In genomic region chr2:101310591-101311389, GRCh38 we compare ENCODE assay signal across 11 cellular contexts. TPM values are rescaled to one million over a fixed set of nuclear protein-coding genes. Genes with fewer than 3 reads are reported as not detected.
DNase-seq lines count a peak whose midpoint lies in the region; ATAC-seq and TF ChIP-seq lines count a peak whose summit lies in the region.
"Had no signal": no experiment of that assay in that cellular context is flagged by ENCODE, and none has a peak within 500 bp of the region (broad histone marks: within the 10 kb centered on the region; RNA-seq: fewer than 3 reads in every experiment).

No MANE protein-coding gene starts in this region.

- H3K9me3 Mint-ChIP-seq in activated naive CD4-positive, alpha-beta T cell treated with anti-CD3 and anti-CD28 coated beads, Interleukin-2, amount 50 U/mL, for 24 hours = no peaks in the 10 kb centered on the region
- no peaks in the 10 kb centered on the region for H3K9me3 Mint-ChIP-seq in activated naive CD4-positive, alpha-beta T cell treated with anti-CD3 and anti-CD28 coated beads, Interleukin-2, amount 50 U/mL, for 72 hours
- H3K9me3 Mint-ChIP-seq in activated T-helper 17 cell treated with anti-CD3 and anti-CD28 coated beads, Interleukin-2, amount 50 U/mL, for 72 hours = no peaks in the 10 kb centered on the region

- TF ChIP-seq EP300 in upper lobe of left lung (IDR thresholded peaks at IDR 0.05) = no peak

- H3K27me3 ChIP-seq in lower lobe of right lung (ENCODE audit: low read depth) = no peaks in the 10 kb centered on the region
- no peaks in the 10 kb centered on the region for H3K27me3 ChIP-seq in upper lobe of left lung

- H3K27ac ChIP-seq in lower lobe of right lung (peak overlapping the region; percentile 95), upper lobe of left lung (peak overlapping the region; percentile 93 to 96 (median 94))
- H3K27ac ChIP-seq: RWPE1 had no signal

- TF ChIP-seq CTCF in lower lobe of right lung (IDR thresholded peaks at IDR 0.05) = no peak
- no peak for TF ChIP-seq CTCF in upper lobe of left lung (IDR thresholded peaks at IDR 0.05)

- peaks cover 6% of the 10 kb centered on the region for H3K36me3 Mint-ChIP-seq in activated naive CD4-positive, alpha-beta T cell treated with anti-CD3 and anti-CD28 coated beads, Interleukin-2, amount 50 U/mL, for 24 hours
- peaks cover 10 to 20% of the 10 kb centered on the region in 2 donors for H3K36me3 Mint-ChIP-seq in activated naive CD4-positive, alpha-beta T cell treated with anti-CD3 and anti-CD28 coated beads, Interleukin-2, amount 50 U/mL, for 72 hours
- peaks cover 21% of the 10 kb centered on the region for H3K36me3 Mint-ChIP-seq in activated T-helper 17 cell treated with anti-CD3 and anti-CD28 coated beads, Interleukin-2, amount 50 U/mL, for 72 hours (ENCODE audit: low read depth)

- H3K4me1 Mint-ChIP-seq in activated naive CD4-positive, alpha-beta T cell treated with anti-CD3 and anti-CD28 coated beads, Interleukin-2, amount 50 U/mL, for 24 hours = peaks cover 70% of the 10 kb centered on the region
- H3K4me1 Mint-ChIP-seq in activated T-helper 17 cell treated with anti-CD3 and anti-CD28 coated beads, Interleukin-2, amount 50 U/mL, for 72 hours = peaks cover 23% of the 10 kb centered on the region

- no peak for TF ChIP-seq POLR2A in upper lobe of left lung (IDR thresholded peaks at IDR 0.05)

- 73 to 80% methylated on average over 7 of the region's 7 CpGs for WGBS in upper lobe of left lung, 2 donors

- H3K27ac Mint-ChIP-seq in activated naive CD4-positive, alpha-beta T cell treated with anti-CD3 and anti-CD28 coated beads, Interleukin-2, amount 50 U/mL, for 24 hours = peak overlapping the region; percentile 69
- H3K27ac Mint-ChIP-seq in activated naive CD4-positive, alpha-beta T cell treated with anti-CD3 and anti-CD28 coated beads, Interleukin-2, amount 50 U/mL, for 72 hours = peak overlapping the region in 1 of 2 donors; percentile 28
- peak overlapping the region; percentile 60 for H3K27ac Mint-ChIP-seq in activated T-helper 17 cell treated with anti-CD3 and anti-CD28 coated beads, Interleukin-2, amount 50 U/mL, for 72 hours

- H3K4me3 ChIP-seq in lower lobe of right lung (no peak overlapping the region), upper lobe of left lung (no peak overlapping the region)

- DNase-seq in activated naive CD4-positive, alpha-beta T cell treated with anti-CD3 and anti-CD28 coated beads, Interleukin-2, amount 50 U/mL, for 72 hours (ENCODE audit: low spot score in 2 of 2) = no peak
- DNase-seq in lower lobe of right lung (no peak), upper lobe of left lung (no peak), posterior vena cava (ENCODE audit: low spot score) (no peak), NCI-H1436 (lab: John Stamatoyannopoulos, UW) (no peak), DMS 273 (lab: John Stamatoyannopoulos, UW; ENCODE audit: unreplicated experiment) (no peak)
- DNase-seq: activated effector memory CD4-positive, alpha-beta T cell treated with Interleukin-2 at 50 U/mL for 16 hours; NCI-H1092 treated with DMSO at 0.1 percent for 48 hours had no signal

- H3K9me3 ChIP-seq in lower lobe of right lung (no peaks in the 10 kb centered on the region), upper lobe of left lung (no peaks in the 10 kb centered on the region)

- peaks cover 24% of the 10 kb centered on the region for H3K4me1 ChIP-seq in lower lobe of right lung
- H3K4me1 ChIP-seq in upper lobe of left lung = peaks cover 7 to 23% (median 11%) of the 10 kb centered on the region in 4 donors

- H3K36me3 ChIP-seq in lower lobe of right lung = no peaks in the 10 kb centered on the region
- no peaks in the 10 kb centered on the region for H3K36me3 ChIP-seq in upper lobe of left lung

- no peak for ATAC-seq in activated naive CD4-positive, alpha-beta T cell treated with anti-CD3 and anti-CD28 coated beads, Interleukin-2, amount 50 U/mL, for 72 hours
- ATAC-seq in activated T-helper 17 cell treated with anti-CD3 and anti-CD28 coated beads, Interleukin-2, amount 50 U/mL, for 72 hours (replicated peaks) = no peak
- no peak for ATAC-seq in lower lobe of right lung
- no peak for ATAC-seq in upper lobe of left lung (ENCODE audit: low FRiP score in 2 of 2)

- H3K4me3 Mint-ChIP-seq in activated naive CD4-positive, alpha-beta T cell treated with anti-CD3 and anti-CD28 coated beads, Interleukin-2, amount 50 U/mL, for 24 hours = peak overlapping the region; percentile 73
- peak overlapping the region; percentile 85 for H3K4me3 Mint-ChIP-seq in activated T-helper 17 cell treated with anti-CD3 and anti-CD28 coated beads, Interleukin-2, amount 50 U/mL, for 72 hours

- intact Hi-C loops in lower lobe of right lung (cut with DNase I) = no loop called here
- intact Hi-C loops in posterior vena cava (cut with DNase I) = loop anchor here in 1 of 2 donors (2.0 kb wide), 1 partner anchor 68 kb away; no protein-coding TSS in a partner anchor

- H3K27me3 Mint-ChIP-seq in activated naive CD4-positive, alpha-beta T cell treated with anti-CD3 and anti-CD28 coated beads, Interleukin-2, amount 50 U/mL, for 24 hours = no peaks in the 10 kb centered on the region
- no peaks in the 10 kb centered on the region for H3K27me3 Mint-ChIP-seq in activated T-helper 17 cell treated with anti-CD3 and anti-CD28 coated beads, Interleukin-2, amount 50 U/mL, for 72 hours

RNA-seq across cellular contexts. Expression of gene RNF149, which starts 2.3 kb away (rescaled TPM):
- total RNA-seq in activated naive CD4-positive, alpha-beta T cell treated with anti-CD3 and anti-CD28 coated beads, Interleukin-2, amount 50 U/mL, for 72 hours = 10 to 100 TPM; 46.8 to 54.1 TPM
- total RNA-seq in activated T-helper 17 cell treated with anti-CD3 and anti-CD28 coated beads, Interleukin-2, amount 50 U/mL, for 72 hours = 100 to 1,000 TPM in 1 of 2 donors, 10 to 100 TPM in 1; 83.5 to 108 TPM
- 158 TPM for total RNA-seq in lower lobe of right lung
- total RNA-seq in upper lobe of left lung = 100 to 1,000 TPM; 104 to 202 (median 158) TPM
- 10 to 100 TPM; 60.6 to 72.6 TPM for total RNA-seq in posterior vena cava

RNA-seq across cellular contexts. Expression of gene CNOT11, which starts 58.1 kb away (rescaled TPM):
- 10 to 100 TPM; 46.1 to 56.4 TPM for total RNA-seq in activated naive CD4-positive, alpha-beta T cell treated with anti-CD3 and anti-CD28 coated beads, Interleukin-2, amount 50 U/mL, for 72 hours
- 10 to 100 TPM; 38.5 to 56.1 TPM for total RNA-seq in activated T-helper 17 cell treated with anti-CD3 and anti-CD28 coated beads, Interleukin-2, amount 50 U/mL, for 72 hours
- total RNA-seq in lower lobe of right lung (29.3 TPM), upper lobe of left lung (10 to 100 TPM; 15.9 to 49.1 (median 30.4) TPM), posterior vena cava (10 to 100 TPM; 20.1 to 20.6 TPM)
